Comparison of ENCODE assay signal across 10 cellular contexts in genomic region chr12:16350682-16351081, GRCh38. TPM values are rescaled to one million over a fixed set of nuclear protein-coding genes. Genes with fewer than 3 reads are reported as not detected.
DNase-seq lines count a peak whose midpoint lies in the region; ATAC-seq and TF ChIP-seq lines count a peak whose summit lies in the region.
"Had no signal": no experiment of that assay in that cellular context is flagged by ENCODE, and none has a peak within 500 bp of the region (broad histone marks: within the 10 kb centered on the region; RNA-seq: fewer than 3 reads in every experiment).

No MANE protein-coding gene starts in this region.

- intact Hi-C loops in right lobe of liver (cut with DNase I): no loop called here
- intact Hi-C loops in spleen (cut with DNase I; ENCODE audit: low total_unique reads): no loop called here

- H3K36me3 ChIP-seq in right lobe of liver (peaks cover 0 to 18% (median 10%) of the 10 kb centered on the region in 4 donors), spleen (no peaks in the 10 kb centered on the region)

- TF ChIP-seq CTCF in right lobe of liver (IDR thresholded peaks at IDR 0.05): no peak
- no peak for TF ChIP-seq CTCF in spleen (IDR thresholded peaks at IDR 0.05 in 8 of 11, conservative IDR thresholded peaks at IDR 0.05 in 3 of 11)

- H3K27me3 ChIP-seq in right lobe of liver (no peaks in the 10 kb centered on the region), spleen (replicated peaks in 1 of 7) (peaks cover 0 to 23% (median 0%) of the 10 kb centered on the region in 7 donors)

- H3K27ac Mint-ChIP-seq in activated T-helper 17 cell treated with anti-CD3 and anti-CD28 coated beads, Interleukin-2, amount 50 U/mL, for 72 hours: no peak overlapping the region

- H3K9me3 Mint-ChIP-seq in activated T-helper 17 cell treated with anti-CD3 and anti-CD28 coated beads, Interleukin-2, amount 50 U/mL, for 72 hours: no peaks in the 10 kb centered on the region

- H3K4me3 Mint-ChIP-seq in activated T-helper 17 cell treated with anti-CD3 and anti-CD28 coated beads, Interleukin-2, amount 50 U/mL, for 72 hours: no peak overlapping the region

- H3K27ac ChIP-seq in right lobe of liver: peak overlapping the region in 2 of 3 donors; percentile 76 to 82
- peak overlapping the region in 2 of 8 donors; percentile 1 to 5 for H3K27ac ChIP-seq in spleen

- ATAC-seq in right lobe of liver: peak in 3 of 4 donors; percentile 0 to 10 (median 5)
- ATAC-seq in activated T-helper 17 cell treated with anti-CD3 and anti-CD28 coated beads, Interleukin-2, amount 50 U/mL, for 72 hours (replicated peaks): no peak

- H3K36me3 Mint-ChIP-seq in activated T-helper 17 cell treated with anti-CD3 and anti-CD28 coated beads, Interleukin-2, amount 50 U/mL, for 72 hours (ENCODE audit: low read depth): no peaks in the 10 kb centered on the region

- TF ChIP-seq POLR2A in right lobe of liver (IDR thresholded peaks at IDR 0.05): no peak
- no peak for TF ChIP-seq POLR2A in spleen (IDR thresholded peaks at IDR 0.05)

- no peaks in the 10 kb centered on the region for H3K4me1 Mint-ChIP-seq in activated T-helper 17 cell treated with anti-CD3 and anti-CD28 coated beads, Interleukin-2, amount 50 U/mL, for 72 hours

- H3K27me3 Mint-ChIP-seq in activated T-helper 17 cell treated with anti-CD3 and anti-CD28 coated beads, Interleukin-2, amount 50 U/mL, for 72 hours: no peaks in the 10 kb centered on the region

- H3K9me3 ChIP-seq in right lobe of liver (no peaks in the 10 kb centered on the region), spleen (no peaks in the 10 kb centered on the region)

- WGBS in right lobe of liver (ENCODE audit: insufficient coverage, low coverage, low lambda C conversion rate, missing lambda C conversion rate): 10% methylated on average over 1 of the region's 1 CpG
- WGBS in spleen, 5 donors: 29 to 59% (median 52%) methylated on average over 1 of the region's 1 CpG

- in situ Hi-C loops in ACHN (cut with HindIII; ENCODE audit: low pct_ligation_motif_present, low pct_unique_long_range_greater_than_20kb, low sequenced_read_pairs): no loop called here

- H3K4me1 ChIP-seq in right lobe of liver: peaks cover 0 to 52% (median 24%) of the 10 kb centered on the region in 4 donors
- peaks cover 0 to 23% (median 7%) of the 10 kb centered on the region in 6 donors for H3K4me1 ChIP-seq in spleen

- DNase-seq in ACHN (peak; percentile 91), HS-5 (ENCODE audit: low read depth) (peak; percentile 83), brain pericyte (ENCODE audit: low read depth, low spot score) (peak; percentile 5), right lobe of liver (peak in 2 of 3 donors; percentile 27 to 70), DMS153 treated with DMSO at 0.1 percent for 48 hours (lab: John Stamatoyannopoulos, UW; ENCODE audit: unreplicated experiment) (no peak), spleen (no peak), NCI-H2107 (lab: John Stamatoyannopoulos, UW) (no peak)
- DNase-seq: DND-41; stimulated activated CD8-positive, alpha-beta memory T cell treated with anti-CD3 and anti-CD28 coated beads, Interleukin-4, amount 100 ng/mL, for 48 hours had no signal

- H3K4me3 ChIP-seq in right lobe of liver (peak overlapping the region; percentile 55 to 78 (median 65)), spleen (no peak overlapping the region)

RNA-seq across cellular contexts. Expression of gene MGST1, which starts 3.2 kb away (rescaled TPM):
- total RNA-seq in right lobe of liver (1,000 to 10,000 TPM; 1,196 to 2,327 (median 1,308) TPM), spleen (1 to 10 TPM; 1.4 to 9.6 (median 5.9) TPM)
- polyA plus RNA-seq in spleen: 1 to 10 TPM; 2.0 to 5.5 (median 5.3) TPM
- total RNA-seq in activated T-helper 17 cell treated with anti-CD3 and anti-CD28 coated beads, Interleukin-2, amount 50 U/mL, for 72 hours: not detected

Comparison
In these comparisons a context has a peak if more than half of its experiments do, and no peak if none do; other contexts are left out.
1. DNase-seq: peak in ACHN (single experiment), HS-5 (single experiment), brain pericyte (single experiment) and right lobe of liver (2 of 3); none in DMS153 treated with DMSO at 0.1 percent for 48 hours (single experiment), spleen (single experiment) and NCI-H2107 (single experiment).
2. H3K4me3 ChIP-seq: peak in right lobe of liver (3 of 3); none in spleen (0 of 8).
3. RNA of gene MGST1, which starts 3.2 kb away (total RNA-seq): 1,196 to 2,327 TPM in right lobe of liver; 1.4 to 9.6 TPM in spleen and not detected in activated T-helper 17 cell treated with anti-CD3 and anti-CD28 coated beads, Interleukin-2, amount 50 U/mL, for 72 hours; every median in the first group is over 100 times any median in the second.